In the genomic region with DNA sequence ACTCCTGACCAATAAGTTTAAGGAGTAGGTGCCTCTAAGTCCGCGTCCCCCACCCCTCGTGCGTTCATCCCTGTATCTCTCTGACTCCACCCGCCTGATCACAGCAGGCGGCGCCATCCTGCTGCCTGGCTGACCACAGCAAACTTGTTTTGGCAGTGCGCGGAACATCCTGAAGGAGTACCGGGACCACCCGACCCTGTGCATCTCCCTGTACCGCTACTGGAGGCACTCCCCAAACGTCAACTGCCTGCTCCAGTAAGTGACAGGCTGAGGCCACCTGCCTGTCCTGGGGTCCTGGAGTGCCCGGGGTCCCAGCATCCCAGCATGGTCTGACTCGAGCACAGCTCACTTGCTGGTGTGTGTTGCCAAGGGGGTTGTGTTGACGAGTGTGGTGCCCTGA, we compare ENCODE assay signal across 24 cellular contexts. TPM values are rescaled to one million over a fixed set of nuclear protein-coding genes. Genes with fewer than 3 reads are reported as not detected.
DNase-seq lines count a peak whose midpoint lies in the region; ATAC-seq and TF ChIP-seq lines count a peak whose summit lies in the region.
"Had no signal": no experiment of that assay in that cellular context is flagged by ENCODE, and none has a peak within 500 bp of the region (broad histone marks: within the 10 kb centered on the region; RNA-seq: fewer than 3 reads in every experiment).

No MANE protein-coding gene starts in this region.

- no peak for TF ChIP-seq CTCF in activated CD8-positive, alpha-beta T cell treated with anti-CD3 and anti-CD28 coated beads for 36 hours (IDR thresholded peaks at IDR 0.05)

- H3K4me3 Mint-ChIP-seq in T-helper 1 cell treated with Interleukin-12 subunit alpha and Interleukin-12 subunit beta and Interleukin-4 antibody, amounts not matched to agents 30 μg/mL and 1 μg/mL, for 36 hours = peak overlapping the region; percentile 76
- H3K4me3 Mint-ChIP-seq in activated CD8-positive, alpha-beta T cell treated with anti-CD3 and anti-CD28 coated beads for 36 hours = peak overlapping the region; percentile 51
- H3K4me3 Mint-ChIP-seq in naive thymus-derived CD4-positive, alpha-beta T cell = peak overlapping the region in 9 of 10 donors; percentile 81 to 93 (median 84)

- peaks cover 14% of the 10 kb centered on the region for H3K4me1 Mint-ChIP-seq in T-helper 1 cell treated with Interleukin-12 subunit alpha and Interleukin-12 subunit beta and Interleukin-4 antibody, amounts not matched to agents 30 μg/mL and 1 μg/mL, for 36 hours (ENCODE audit: low read depth)
- peaks cover 21% of the 10 kb centered on the region for H3K4me1 Mint-ChIP-seq in activated CD8-positive, alpha-beta T cell treated with anti-CD3 and anti-CD28 coated beads for 36 hours (ENCODE audit: low read depth)
- peaks cover 15 to 49% (median 30%) of the 10 kb centered on the region in 7 donors for H3K4me1 Mint-ChIP-seq in naive thymus-derived CD4-positive, alpha-beta T cell

- POLR2A ChIA-PET in activated CD8-positive, alpha-beta T cell treated with anti-CD3 and anti-CD28 coated beads for 36 hours (lab: Charles Lee) = interaction anchor here (1.6 to 2.0 kb wide), 3 partner anchors 14 to 93 kb away, joined by 4 read pairs; a partner anchor contains a TSS
- POLR2A ChIA-PET in naive thymus-derived CD4-positive, alpha-beta T cell (lab: Charles Lee) = interaction anchor here (0.9 to 2.6 kb wide), 4 partner anchors 10 to 148 kb away, joined by 3 to 18 read pairs (median 8); a partner anchor contains a TSS

- H3K4me1 ChIP-seq in BLaER1 treated with 17β-estradiol and CSF1 and Interleukin-3, amounts not matched to agents 10 nM and 100 nM = peaks cover 45 to 70% (median 63%) of the 10 kb centered on the region in 10 experiments
- H3K4me1 ChIP-seq in naive thymus-derived CD4-positive, alpha-beta T cell (ENCODE audit: control insufficient read depth in 2 of 2, insufficient read depth in 2 of 2, low read length in 2 of 2) = peaks cover 0 to 32% of the 10 kb centered on the region in 2 donors
- H3K4me1 ChIP-seq: tibial artery had no signal

- CTCF ChIA-PET in activated CD8-positive, alpha-beta T cell treated with anti-CD3 and anti-CD28 coated beads for 36 hours (lab: Charles Lee) = interaction anchor here (1.6 kb wide), 1 partner anchor 28 kb away, joined by 3 read pairs; no protein-coding TSS in a partner anchor
- CTCF ChIA-PET in naive thymus-derived CD4-positive, alpha-beta T cell (lab: Charles Lee) = no interaction called here

- H4K20me1 ChIP-seq in BLaER1 treated with 17β-estradiol and CSF1 and Interleukin-3, amounts not matched to agents 10 nM and 100 nM = no peaks in the 10 kb centered on the region

- H3K27me3 Mint-ChIP-seq in T-helper 1 cell treated with Interleukin-12 subunit alpha and Interleukin-12 subunit beta and Interleukin-4 antibody, amounts not matched to agents 30 μg/mL and 1 μg/mL, for 36 hours (ENCODE audit: low read depth) = no peaks in the 10 kb centered on the region
- no peaks in the 10 kb centered on the region for H3K27me3 Mint-ChIP-seq in activated CD8-positive, alpha-beta T cell treated with anti-CD3 and anti-CD28 coated beads for 36 hours
- H3K27me3 Mint-ChIP-seq in naive thymus-derived CD4-positive, alpha-beta T cell = no peaks in the 10 kb centered on the region
- H3K27me3 Mint-ChIP-seq: activated CD4-positive, alpha-beta T cell treated with anti-CD3 and anti-CD28 coated beads for 36 hours had no signal

- no peaks in the 10 kb centered on the region for H3K9me3 Mint-ChIP-seq in T-helper 1 cell treated with Interleukin-12 subunit alpha and Interleukin-12 subunit beta and Interleukin-4 antibody, amounts not matched to agents 30 μg/mL and 1 μg/mL, for 36 hours
- no peaks in the 10 kb centered on the region for H3K9me3 Mint-ChIP-seq in activated CD8-positive, alpha-beta T cell treated with anti-CD3 and anti-CD28 coated beads for 36 hours
- H3K9me3 Mint-ChIP-seq in naive thymus-derived CD4-positive, alpha-beta T cell = no peaks in the 10 kb centered on the region

- intact Hi-C loops in activated CD8-positive, alpha-beta T cell treated with anti-CD3 and anti-CD28 coated beads for 36 hours (cut with micrococcal nuclease) = no loop called here
- intact Hi-C loops in naive thymus-derived CD4-positive, alpha-beta T cell (cut with micrococcal nuclease) = no loop called here

- H3K36me3 ChIP-seq in BLaER1 treated with 17β-estradiol and CSF1 and Interleukin-3, amounts not matched to agents 10 nM and 100 nM = no peaks in the 10 kb centered on the region
- H3K36me3 ChIP-seq in naive thymus-derived CD4-positive, alpha-beta T cell (ENCODE audit: control insufficient read depth in 2 of 3, insufficient read depth in 3 of 3, low read length in 3 of 3) = no peaks in the 10 kb centered on the region
- H3K36me3 ChIP-seq: left lung had no signal

- peak overlapping the region; percentile 21 to 90 (median 83); a peak in 20 of 22 replicates for H3K27ac ChIP-seq in BLaER1 treated with 17β-estradiol and CSF1 and Interleukin-3, amounts not matched to agents 10 nM and 100 nM
- H3K27ac ChIP-seq in naive thymus-derived CD4-positive, alpha-beta T cell (ENCODE audit: low read depth, low read length) = peak overlapping the region; percentile 43
- H3K27ac ChIP-seq: 22Rv1, hepatocyte, left lung, tibial artery had no signal

- no peaks in the 10 kb centered on the region for H3K27me3 ChIP-seq in BLaER1 treated with 17β-estradiol and CSF1 and Interleukin-3, amounts not matched to agents 10 nM and 100 nM
- no peaks in the 10 kb centered on the region for H3K27me3 ChIP-seq in naive thymus-derived CD4-positive, alpha-beta T cell (ENCODE audit: control insufficient read depth in 2 of 2, insufficient read depth in 2 of 2, low read length in 2 of 2)
- H3K27me3 ChIP-seq: hepatocyte, tibial artery had no signal

- peak overlapping the region; percentile 83 to 94 (median 92) for H3K4me2 ChIP-seq in BLaER1 treated with 17β-estradiol and CSF1 and Interleukin-3, amounts not matched to agents 10 nM and 100 nM
- H3K4me2 ChIP-seq: hepatocyte had no signal

- no peaks in the 10 kb centered on the region for H3K36me3 Mint-ChIP-seq in T-helper 1 cell treated with Interleukin-12 subunit alpha and Interleukin-12 subunit beta and Interleukin-4 antibody, amounts not matched to agents 30 μg/mL and 1 μg/mL, for 36 hours (ENCODE audit: low read depth)
- H3K36me3 Mint-ChIP-seq in activated CD8-positive, alpha-beta T cell treated with anti-CD3 and anti-CD28 coated beads for 36 hours (ENCODE audit: low read depth) = no peaks in the 10 kb centered on the region
- H3K36me3 Mint-ChIP-seq in naive thymus-derived CD4-positive, alpha-beta T cell = peaks cover 0 to 2% (median 2%) of the 10 kb centered on the region in 5 donors

- no peaks in the 10 kb centered on the region for H3K9me3 ChIP-seq in BLaER1 treated with 17β-estradiol and CSF1 and Interleukin-3, amounts not matched to agents 10 nM and 100 nM (replicated peaks in 1 of 11)
- no peaks in the 10 kb centered on the region for H3K9me3 ChIP-seq in naive thymus-derived CD4-positive, alpha-beta T cell (ENCODE audit: control insufficient read depth in 2 of 3, low read length in 3 of 3)
- H3K9me3 ChIP-seq: left lung, tibial artery had no signal

- DNase-seq in T-helper 1 cell = no peak
- DNase-seq in activated CD8-positive, alpha-beta T cell treated with anti-CD3 and anti-CD28 coated beads for 36 hours = no peak
- no peak for DNase-seq in naive thymus-derived CD4-positive, alpha-beta T cell
- no peak for DNase-seq in stimulated activated CD4-positive, alpha-beta T cell treated with anti-CD3 and anti-CD28 coated beads, Interleukin-4, amount 100 ng/mL, for 1 hour
- no peak for DNase-seq in NCI-H2171 (lab: John Stamatoyannopoulos, UW)
- DNase-seq: activated CD4-positive, alpha-beta T cell treated with anti-CD3 and anti-CD28 coated beads for 36 hours; activated naive CD4-positive, alpha-beta T cell treated with anti-CD3 and anti-CD28 coated beads, Interleukin-2, amount 50 U/mL, for 16 hours; EL; foreskin fibroblast; left lung; NCI-H1105; NCI-H2029; stimulated activated CD4-positive, alpha-beta T cell treated with anti-CD3 and anti-CD28 coated beads, Interleukin-1b, Interleukin-23, amount 100 ng/mL, for 48 hours had no signal

- H3K4me3 ChIP-seq in BLaER1 treated with 17β-estradiol and CSF1 and Interleukin-3, amounts not matched to agents 10 nM and 100 nM = peak overlapping the region in 9 of 10 experiments; percentile 27 to 61 (median 52); a peak in 12 of 20 replicates
- peak overlapping the region; percentile 40 for H3K4me3 ChIP-seq in naive thymus-derived CD4-positive, alpha-beta T cell (ENCODE audit: low read length)
- H3K4me3 ChIP-seq: hepatocyte, left lung, tibial artery had no signal

- peak overlapping the region in 10 of 11 experiments; percentile 37 to 79 (median 74); a peak in 16 of 22 replicates for H3K9ac ChIP-seq in BLaER1 treated with 17β-estradiol and CSF1 and Interleukin-3, amounts not matched to agents 10 nM and 100 nM

- H3K27ac Mint-ChIP-seq in T-helper 1 cell treated with Interleukin-12 subunit alpha and Interleukin-12 subunit beta and Interleukin-4 antibody, amounts not matched to agents 30 μg/mL and 1 μg/mL, for 36 hours = peak overlapping the region; percentile 89
- H3K27ac Mint-ChIP-seq in activated CD8-positive, alpha-beta T cell treated with anti-CD3 and anti-CD28 coated beads for 36 hours = no peak overlapping the region
- peak overlapping the region in 8 of 9 donors; percentile 80 to 97 (median 92) for H3K27ac Mint-ChIP-seq in naive thymus-derived CD4-positive, alpha-beta T cell

- ATAC-seq in activated CD8-positive, alpha-beta T cell treated with anti-CD3 and anti-CD28 coated beads for 36 hours = no peak
- no peak for ATAC-seq in naive thymus-derived CD4-positive, alpha-beta T cell
- ATAC-seq in GM21381 (IDR thresholded peaks at IDR 0.05; ENCODE audit: unreplicated experiment) = no peak
- ATAC-seq: left lung had no signal

RNA-seq across cellular contexts. Expression of a gene that starts 19.0 kb away (rescaled TPM):
- under 1 TPM; 0.34 to 0.54 TPM for total RNA-seq in activated CD8-positive, alpha-beta T cell treated with anti-CD3 and anti-CD28 coated beads for 36 hours
- total RNA-seq in naive thymus-derived CD4-positive, alpha-beta T cell = 1 to 10 TPM in 1 of 5 experiments, under 1 TPM in 2, not detected in 2; 0.73 to 1.4 (median 0.97) TPM
- not detected for polyA plus RNA-seq in naive thymus-derived CD4-positive, alpha-beta T cell
- total RNA-seq: epithelial cell of proximal tubule, H4, hepatocyte, OCI-LY7, pulmonary artery endothelial cell, skeletal muscle tissue had no signal

RNA-seq across cellular contexts. Expression of a gene that starts 28.8 kb away (rescaled TPM):
- total RNA-seq in activated CD8-positive, alpha-beta T cell treated with anti-CD3 and anti-CD28 coated beads for 36 hours = 10 to 100 TPM; 81.8 to 83.5 TPM
- total RNA-seq in naive thymus-derived CD4-positive, alpha-beta T cell = 10 to 100 TPM; 18.8 to 67.9 (median 39.4) TPM
- 100 to 1,000 TPM in 1 of 2 donors, 10 to 100 TPM in 1; 90.3 to 122 TPM for polyA plus RNA-seq in naive thymus-derived CD4-positive, alpha-beta T cell

RNA-seq across cellular contexts. Expression of a gene that starts 29.7 kb away (rescaled TPM):
- 100 to 1,000 TPM; 446 to 452 TPM for total RNA-seq in activated CD8-positive, alpha-beta T cell treated with anti-CD3 and anti-CD28 coated beads for 36 hours
- 100 to 1,000 TPM; 147 to 225 (median 154) TPM for total RNA-seq in naive thymus-derived CD4-positive, alpha-beta T cell
- 100 to 1,000 TPM in 1 of 2 donors, 10 to 100 TPM in 1; 63.3 to 111 TPM for polyA plus RNA-seq in naive thymus-derived CD4-positive, alpha-beta T cell

RNA-seq across cellular contexts. Expression of a gene that starts 57.3 kb away (rescaled TPM):
- total RNA-seq in activated CD8-positive, alpha-beta T cell treated with anti-CD3 and anti-CD28 coated beads for 36 hours = 10 to 100 TPM; 70.8 to 74.1 TPM
- 10 to 100 TPM; 18.5 to 53.9 (median 28.0) TPM for total RNA-seq in naive thymus-derived CD4-positive, alpha-beta T cell
- 10 to 100 TPM; 29.1 to 43.1 TPM for polyA plus RNA-seq in naive thymus-derived CD4-positive, alpha-beta T cell
